ENCODE assay signal across 9 cellular contexts in genomic region chrX:109774706-109775105, GRCh38. TPM values are rescaled to one million over a fixed set of nuclear protein-coding genes. Genes with fewer than 3 reads are reported as not detected.
DNase-seq lines count a peak whose midpoint lies in the region; ATAC-seq and TF ChIP-seq lines count a peak whose summit lies in the region.
"Had no signal": no experiment of that assay in that cellular context is flagged by ENCODE, and none has a peak within 500 bp of the region (broad histone marks: within the 10 kb centered on the region; RNA-seq: fewer than 3 reads in every experiment).

No MANE protein-coding gene starts in this region.

- peaks cover 7% of the 10 kb centered on the region for H3K4me1 Mint-ChIP-seq in activated CD8-positive, alpha-beta T cell treated with anti-CD3 and anti-CD28 coated beads for 36 hours (ENCODE audit: low read depth)
- no peaks in the 10 kb centered on the region for H3K4me1 Mint-ChIP-seq in activated CD8-positive, alpha-beta T cell treated with anti-CD3 and anti-CD28 coated beads, Interleukin-2, amount 10 ng/mL, durations not matched to agents 7 days and 5 days (ENCODE audit: low read depth)
- H3K4me1 Mint-ChIP-seq: naive B cell had no signal

- POLR2A ChIA-PET in activated CD8-positive, alpha-beta T cell treated with anti-CD3 and anti-CD28 coated beads for 36 hours (lab: Charles Lee): no interaction called here
- POLR2A ChIA-PET in activated CD8-positive, alpha-beta T cell treated with anti-CD3 and anti-CD28 coated beads, Interleukin-2, amount 10 ng/mL, durations not matched to agents 7 days and 5 days (lab: Charles Lee): no interaction called here

- CTCF ChIA-PET in activated CD8-positive, alpha-beta T cell treated with anti-CD3 and anti-CD28 coated beads for 36 hours (lab: Charles Lee): no interaction called here
- CTCF ChIA-PET in activated CD8-positive, alpha-beta T cell treated with anti-CD3 and anti-CD28 coated beads, Interleukin-2, amount 10 ng/mL, durations not matched to agents 7 days and 5 days (lab: Charles Lee): no interaction called here

- no peak for TF ChIP-seq CTCF in activated CD8-positive, alpha-beta T cell treated with anti-CD3 and anti-CD28 coated beads for 36 hours (IDR thresholded peaks at IDR 0.05)

- no peak overlapping the region for H3K27ac Mint-ChIP-seq in activated CD8-positive, alpha-beta T cell treated with anti-CD3 and anti-CD28 coated beads for 36 hours
- no peak overlapping the region for H3K27ac Mint-ChIP-seq in activated CD8-positive, alpha-beta T cell treated with anti-CD3 and anti-CD28 coated beads, Interleukin-2, amount 10 ng/mL, durations not matched to agents 7 days and 5 days
- H3K27ac Mint-ChIP-seq: naive B cell had no signal

- no peaks in the 10 kb centered on the region for H3K9me3 Mint-ChIP-seq in activated CD8-positive, alpha-beta T cell treated with anti-CD3 and anti-CD28 coated beads for 36 hours
- H3K9me3 Mint-ChIP-seq in activated CD8-positive, alpha-beta T cell treated with anti-CD3 and anti-CD28 coated beads, Interleukin-2, amount 10 ng/mL, durations not matched to agents 7 days and 5 days (ENCODE audit: insufficient read depth): no peaks in the 10 kb centered on the region

- no peaks in the 10 kb centered on the region for H3K27me3 Mint-ChIP-seq in activated CD8-positive, alpha-beta T cell treated with anti-CD3 and anti-CD28 coated beads for 36 hours
- no peaks in the 10 kb centered on the region for H3K27me3 Mint-ChIP-seq in activated CD8-positive, alpha-beta T cell treated with anti-CD3 and anti-CD28 coated beads, Interleukin-2, amount 10 ng/mL, durations not matched to agents 7 days and 5 days (ENCODE audit: low read depth)
- H3K27me3 Mint-ChIP-seq: naive B cell had no signal

- ATAC-seq in activated CD8-positive, alpha-beta T cell treated with anti-CD3 and anti-CD28 coated beads for 36 hours: peak; percentile 96
- ATAC-seq in activated CD8-positive, alpha-beta T cell treated with anti-CD3 and anti-CD28 coated beads, Interleukin-2, amount 10 ng/mL, durations not matched to agents 7 days and 5 days: no peak
- ATAC-seq in HG02943 (IDR thresholded peaks at IDR 0.05; ENCODE audit: low read depth, unreplicated experiment): peak; percentile 90
- ATAC-seq in left lobe of liver: no peak

- intact Hi-C loops in activated CD8-positive, alpha-beta T cell treated with anti-CD3 and anti-CD28 coated beads for 36 hours (cut with micrococcal nuclease): loop anchor here (10.0 kb wide), 1 partner anchor 80 kb away; no protein-coding TSS in a partner anchor

- H3K4me3 ChIP-seq in skeletal muscle cell (ENCODE audit: low read depth, low read length): no peak overlapping the region

- no peak overlapping the region for H3K4me3 Mint-ChIP-seq in activated CD8-positive, alpha-beta T cell treated with anti-CD3 and anti-CD28 coated beads for 36 hours
- H3K4me3 Mint-ChIP-seq in activated CD8-positive, alpha-beta T cell treated with anti-CD3 and anti-CD28 coated beads, Interleukin-2, amount 10 ng/mL, durations not matched to agents 7 days and 5 days: no peak overlapping the region
- H3K4me3 Mint-ChIP-seq: naive B cell had no signal

- peak; percentile 11 for DNase-seq in activated CD8-positive, alpha-beta T cell treated with anti-CD3 and anti-CD28 coated beads for 36 hours
- DNase-seq in activated CD8-positive, alpha-beta T cell treated with anti-CD3 and anti-CD28 coated beads, Interleukin-2, amount 10 ng/mL, durations not matched to agents 7 days and 5 days: no peak
- DNase-seq in T1000 (lab: John Stamatoyannopoulos, UW) (peak; percentile 3), skeletal muscle cell (ENCODE audit: low read depth) (peak; percentile 50), DMS 273 treated with DMSO at 0.1 percent for 48 hours (lab: John Stamatoyannopoulos, UW) (no peak), left lobe of liver (ENCODE audit: low spot score) (no peak)
- no peak for DNase-seq in stimulated activated CD4-positive, alpha-beta T cell treated with anti-CD3 and anti-CD28 coated beads, Interleukin-2, amount 100 ng/mL, for 24 hours
- DNase-seq: naive B cell had no signal

- H3K36me3 Mint-ChIP-seq in activated CD8-positive, alpha-beta T cell treated with anti-CD3 and anti-CD28 coated beads for 36 hours (ENCODE audit: low read depth): no peaks in the 10 kb centered on the region
- no peaks in the 10 kb centered on the region for H3K36me3 Mint-ChIP-seq in activated CD8-positive, alpha-beta T cell treated with anti-CD3 and anti-CD28 coated beads, Interleukin-2, amount 10 ng/mL, durations not matched to agents 7 days and 5 days (ENCODE audit: low read depth)
- H3K36me3 Mint-ChIP-seq: naive B cell had no signal

RNA-seq across cellular contexts. Expression of gene ACSL4, which starts 41.6 kb away (rescaled TPM):
- total RNA-seq in activated CD8-positive, alpha-beta T cell treated with anti-CD3 and anti-CD28 coated beads for 36 hours: 10 to 100 TPM; 63.1 to 64.0 TPM
- 10 to 100 TPM; 44.8 to 50.7 TPM for total RNA-seq in activated CD8-positive, alpha-beta T cell treated with anti-CD3 and anti-CD28 coated beads, Interleukin-2, amount 10 ng/mL, durations not matched to agents 7 days and 5 days
- 2.5 TPM for total RNA-seq in left lobe of liver

Comparison
In these comparisons a context has a peak if more than half of its experiments do, and no peak if none do; other contexts are left out.
1. ATAC-seq: peak in activated CD8-positive, alpha-beta T cell treated with anti-CD3 and anti-CD28 coated beads for 36 hours (single experiment) and HG02943 (single experiment); none in activated CD8-positive, alpha-beta T cell treated with anti-CD3 and anti-CD28 coated beads, Interleukin-2, amount 10 ng/mL, durations not matched to agents 7 days and 5 days (single experiment) and left lobe of liver (single experiment).
2. DNase-seq: peak in activated CD8-positive, alpha-beta T cell treated with anti-CD3 and anti-CD28 coated beads for 36 hours (single experiment), T1000 (single experiment) and skeletal muscle cell (single experiment); none in activated CD8-positive, alpha-beta T cell treated with anti-CD3 and anti-CD28 coated beads, Interleukin-2, amount 10 ng/mL, durations not matched to agents 7 days and 5 days (single experiment), stimulated activated CD4-positive, alpha-beta T cell treated with anti-CD3 and anti-CD28 coated beads, Interleukin-2, amount 100 ng/mL, for 24 hours (0 of 2), DMS 273 treated with DMSO at 0.1 percent for 48 hours (single experiment) and left lobe of liver (single experiment).
3. RNA of gene ACSL4, which starts 41.6 kb away (total RNA-seq): 63.1 to 64.0 TPM in activated CD8-positive, alpha-beta T cell treated with anti-CD3 and anti-CD28 coated beads for 36 hours and 44.8 to 50.7 TPM in activated CD8-positive, alpha-beta T cell treated with anti-CD3 and anti-CD28 coated beads, Interleukin-2, amount 10 ng/mL, durations not matched to agents 7 days and 5 days; 2.5 TPM in left lobe of liver (single experiment); every median in the first group is over 10 times any median in the second.